Comparison of ENCODE assay signal across 20 cellular contexts in the genomic region with DNA sequence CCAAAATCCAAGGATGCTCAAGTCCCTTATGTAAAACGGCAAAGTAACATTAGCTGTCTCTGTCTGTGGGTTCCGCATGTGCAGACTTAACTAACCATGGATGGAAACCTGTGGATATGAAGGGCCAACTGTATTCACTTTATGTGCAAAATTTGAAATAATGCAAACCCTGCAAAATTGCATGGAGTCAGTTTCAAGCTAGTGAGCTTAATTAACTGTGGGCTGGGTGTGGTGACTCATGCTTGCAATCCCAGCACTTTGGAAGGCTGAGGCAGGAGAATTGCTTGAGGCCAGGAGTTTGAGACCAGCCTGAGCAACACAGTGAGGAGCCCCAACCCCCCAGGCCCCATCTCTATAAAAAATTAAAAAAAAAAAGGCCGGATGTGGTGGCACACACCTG.
"Had no signal": no experiment of that assay in that cellular context is flagged by ENCODE, and none has a peak within 500 bp of the region (broad histone marks: within the 10 kb centered on the region; RNA-seq: fewer than 3 reads in every experiment).

No MANE protein-coding gene starts in this region.

- H3K4me3 ChIP-seq: body of pancreas, dorsolateral prefrontal cortex, neural progenitor cell, prostate gland, skin epidermis, tibial nerve, uterus had no signal

- H3K4me1 ChIP-seq: body of pancreas, neural progenitor cell, prostate gland, tibial nerve, uterus had no signal

- H3K9me3 ChIP-seq: body of pancreas, prostate gland, tibial nerve, uterus had no signal

- DNase-seq: activated CD4-positive, alpha-beta memory T cell treated with anti-CD3 and anti-CD28 coated beads, Interleukin-2, amount 10 ng/mL, durations not matched to agents 7 days and 5 days; activated CD4-positive, alpha-beta T cell treated with anti-CD3 and anti-CD28 coated beads for 48 hours; activated CD4-positive, CD25-positive, alpha-beta regulatory T cell; activated naive CD4-positive, alpha-beta T cell treated with Interleukin-2 at 50 U/mL for 16 hours; activated naive CD8-positive, alpha-beta T cell treated with anti-CD3 and anti-CD28 coated beads, Interleukin-2, amount 10 ng/mL, durations not matched to agents 7 days and 5 days; activated T-cell treated with anti-CD3 and anti-CD28 coated beads, Interleukin-2, amount 50 U/mL, for 1 hour; body of pancreas; caudate nucleus; dorsolateral prefrontal cortex; endodermal cell; erythroblast; left ventricle myocardium superior; right cardiac atrium; uterus had no signal

- H3K27ac ChIP-seq: body of pancreas, dorsolateral prefrontal cortex, neural progenitor cell, prostate gland, tibial nerve, uterus had no signal

- H3K4me2 ChIP-seq: neural progenitor cell had no signal

- H3K9me3 Mint-ChIP-seq: activated CD4-positive, alpha-beta memory T cell treated with anti-CD3 and anti-CD28 coated beads, Interleukin-2, amount 10 ng/mL, durations not matched to agents 7 days and 5 days; activated naive CD8-positive, alpha-beta T cell treated with anti-CD3 and anti-CD28 coated beads, Interleukin-2, amount 10 ng/mL, durations not matched to agents 7 days and 5 days; activated T-helper 2 cell treated with anti-CD3 and anti-CD28 coated beads, Interferon-gamma antibody, Interleukin-2, Interleukin-4, amounts not matched to agents 10 μg/mL and 5 μg/mL and 100 μg/mL, durations not matched to agents 14 hours and 24 hours and 36 hours; endodermal cell; neural progenitor cell; stimulated activated naive CD8-positive, alpha-beta T cell treated with anti-CD3 and anti-CD28 coated beads, Interleukin-15, Interleukin-2, amounts not matched to agents 100 ng/mL and 50 ng/mL, for 24 hours had no signal

- H3K27me3 ChIP-seq: body of pancreas, dorsolateral prefrontal cortex, neural progenitor cell, tibial nerve, uterus had no signal

- H3K36me3 ChIP-seq: neural progenitor cell, prostate gland, uterus had no signal

- H3K9ac ChIP-seq: neural progenitor cell had no signal

- H2AFZ ChIP-seq: neural progenitor cell had no signal

- ATAC-seq: body of pancreas, left ventricle myocardium superior, right cardiac atrium had no signal

- H3K27ac Mint-ChIP-seq: activated CD4-positive, alpha-beta memory T cell treated with anti-CD3 and anti-CD28 coated beads, Interleukin-2, amount 10 ng/mL, durations not matched to agents 7 days and 5 days; activated naive CD8-positive, alpha-beta T cell treated with anti-CD3 and anti-CD28 coated beads, Interleukin-2, amount 10 ng/mL, durations not matched to agents 7 days and 5 days; activated T-helper 2 cell treated with anti-CD3 and anti-CD28 coated beads, Interferon-gamma antibody, Interleukin-2, Interleukin-4, amounts not matched to agents 10 μg/mL and 5 μg/mL and 100 μg/mL, durations not matched to agents 14 hours and 24 hours and 36 hours; endodermal cell; stimulated activated naive CD8-positive, alpha-beta T cell treated with anti-CD3 and anti-CD28 coated beads, Interleukin-15, Interleukin-2, amounts not matched to agents 100 ng/mL and 50 ng/mL, for 24 hours had no signal

- H3K4me3 Mint-ChIP-seq: activated CD4-positive, alpha-beta memory T cell treated with anti-CD3 and anti-CD28 coated beads, Interleukin-2, amount 10 ng/mL, durations not matched to agents 7 days and 5 days; activated naive CD8-positive, alpha-beta T cell treated with anti-CD3 and anti-CD28 coated beads, Interleukin-2, amount 10 ng/mL, durations not matched to agents 7 days and 5 days; endodermal cell; neural progenitor cell; stimulated activated naive CD8-positive, alpha-beta T cell treated with anti-CD3 and anti-CD28 coated beads, Interleukin-15, Interleukin-2, amounts not matched to agents 100 ng/mL and 50 ng/mL, for 24 hours had no signal

- H3K4me1 Mint-ChIP-seq: endodermal cell, neural progenitor cell had no signal

- H3K27me3 Mint-ChIP-seq: activated CD4-positive, alpha-beta memory T cell treated with anti-CD3 and anti-CD28 coated beads, Interleukin-2, amount 10 ng/mL, durations not matched to agents 7 days and 5 days; activated naive CD8-positive, alpha-beta T cell treated with anti-CD3 and anti-CD28 coated beads, Interleukin-2, amount 10 ng/mL, durations not matched to agents 7 days and 5 days; stimulated activated naive CD8-positive, alpha-beta T cell treated with anti-CD3 and anti-CD28 coated beads, Interleukin-15, Interleukin-2, amounts not matched to agents 100 ng/mL and 50 ng/mL, for 24 hours had no signal
